In genomic region chr2:212975333-212975732, GRCh38 we compare ENCODE assay signal across 16 cellular contexts.
DNase-seq lines count a peak whose midpoint lies in the region; ATAC-seq, FAIRE-seq and TF ChIP-seq lines count a peak whose summit lies in the region.
"Had no signal": no experiment of that assay in that cellular context is flagged by ENCODE, and none has a peak within 500 bp of the region (broad histone marks: within the 10 kb centered on the region; RNA-seq: fewer than 3 reads in every experiment).

No MANE protein-coding gene starts in this region.

- DNase-seq in Right ventricle myocardium inferior (ENCODE audit: missing footprints) (no peak), cardiac septum (ENCODE audit: low spot score) (no peak), GM12878 (ENCODE audit: low read depth, low spot score) (no peak), left lobe of liver (ENCODE audit: low spot score) (peak; percentile 45), upper lobe of right lung (no peak), NCI-H187 treated with DMSO at 0.1 percent for 48 hours (lab: John Stamatoyannopoulos, UW) (no peak)
- no peak for DNase-seq in activated CD4-positive, alpha-beta T cell treated with anti-CD3 and anti-CD28 coated beads, Interleukin-2, amount 50 U/mL, for 1 hour
- DNase-seq: activated CD4-positive, alpha-beta T cell treated with anti-CD3 and anti-CD28 coated beads for 36 hours; activated T-cell treated with anti-CD3 and anti-CD28 coated beads, Interleukin-2, amount 50 U/mL, for 48 hours; amygdala; COR-L47; foreskin melanocyte; naive thymus-derived CD8-positive, alpha-beta T cell; NCI-H1417; SW 1271 had no signal

- CTCF ChIA-PET in GM12878 (lab: Yijun Ruan, JAX): no interaction called here

- no TSS peak for BruUV-seq in GM12878 (replicated peaks; lab: Mats Ljungman, UMichigan)

- SMC1A ChIA-PET in GM12878 (lab: Charles Lee; ENCODE audit: uncharacterized antibody, unreplicated experiment): interaction anchor here (1.2 to 1.7 kb wide), 3 partner anchors 8 to 174 kb away, joined by 3 to 5 read pairs (median 4); no protein-coding TSS in a partner anchor

- TF ChIP-seq CTCF in GM12878 (IDR thresholded peaks at IDR 0.05 in 2 of 3, conservative IDR thresholded peaks at IDR 0.05 in 1 of 3; ENCODE audit: control insufficient read depth in 2 of 3, extremely low read depth in 1 of 3, insufficient read depth in 1 of 3, low read depth in 3 of 3, low read length in 3 of 3) (no peak), upper lobe of right lung (IDR thresholded peaks at IDR 0.05) (no peak)

- H4K20me1 ChIP-seq in GM12878 (ENCODE audit: control insufficient read depth, insufficient read depth): no peaks in the 10 kb centered on the region

- ATAC-seq in Right ventricle myocardium inferior (peak; percentile 56), GM12878 (peak; percentile 29; the same call in 1 of the 3 replicates), left lobe of liver (peak; percentile 98), upper lobe of right lung (no peak), HG02763 (IDR thresholded peaks at IDR 0.05; ENCODE audit: unreplicated experiment) (no peak)
- ATAC-seq: activated CD4-positive, alpha-beta T cell treated with anti-CD3 and anti-CD28 coated beads for 36 hours; naive thymus-derived CD8-positive, alpha-beta T cell had no signal

- H3K4me2 ChIP-seq in GM12878 (ENCODE audit: control insufficient read depth, insufficient read depth): no peak overlapping the region

- H3K79me2 ChIP-seq in GM12878 (ENCODE audit: control insufficient read depth, insufficient read depth, low read length): no peaks in the 10 kb centered on the region

- no peak for TF ChIP-seq POLR2A in GM12878 (IDR thresholded peaks at IDR 0.05; ENCODE audit: low read depth, low read length)

- RAD21 ChIA-PET in GM12878 (lab: Charles Lee; ENCODE audit: unreplicated experiment): interaction anchor here (1.3 kb wide), 1 partner anchor 173 kb away, joined by 5 read pairs; no protein-coding TSS in a partner anchor

- H2AFZ ChIP-seq in GM12878 (ENCODE audit: control insufficient read depth, low read depth, low read length): no peak overlapping the region

- in situ Hi-C loops in GM12878 (cut with MboI): no loop called here

- no peak for TF ChIP-seq EP300 in GM12878 (IDR thresholded peaks at IDR 0.05; ENCODE audit: borderline replicate concordance in 1 of 2, control insufficient read depth in 1 of 2, low read depth in 2 of 2, low read length in 2 of 2)

- intact Hi-C loops in Right ventricle myocardium inferior (cut with DNase I) (no loop called here), cardiac septum (cut with DNase I) (loop anchor here (10.0 kb wide), 1 partner anchor 179 kb away; the partner anchor contains the start of gene IKZF2), GM12878 (cut with micrococcal nuclease; ENCODE audit: unreplicated experiment) (no loop called here), upper lobe of right lung (cut with DNase I) (no loop called here)

- no peak overlapping the region for H3K9ac ChIP-seq in GM12878 (ENCODE audit: control insufficient read depth, insufficient read depth, low read length)

- H3K9me3 ChIP-seq in GM12878 (replicated peaks; ENCODE audit: control insufficient read depth, insufficient read depth, low read length): no peaks in the 10 kb centered on the region
- H3K9me3 ChIP-seq in upper lobe of right lung: no peaks in the 10 kb centered on the region

- FAIRE-seq in GM12878 (lab: Jason Lieb, UNC): no peak

- H3K27me3 ChIP-seq in GM12878 (replicated peaks in 1 of 2; ENCODE audit: control insufficient read depth in 2 of 2, insufficient read depth in 2 of 2, low read length in 1 of 2) (no peaks in the 10 kb centered on the region), upper lobe of right lung (no peaks in the 10 kb centered on the region)

- 35% methylated on average over 1 of the region's 1 CpG for WGBS in GM12878 (ENCODE audit: insufficient coverage, insufficient replicate concordance, low lambda C conversion rate, missing lambda C conversion rate)

- H3K27ac ChIP-seq in GM12878 (ENCODE audit: control insufficient read depth, insufficient read depth) (no peak overlapping the region), upper lobe of right lung (peak overlapping the region; percentile 34)

- H3K4me3 ChIP-seq in GM12878 (no peak overlapping the region), upper lobe of right lung (no peak overlapping the region)

- POLR2A ChIA-PET in GM12878 (lab: Charles Lee): no interaction called here

- no peak for TF ChIP-seq RAD21 in GM12878 (IDR thresholded peaks at IDR 0.05; ENCODE audit: insufficient read depth, low read depth, low read length)

- peaks cover 3 to 19% of the 10 kb centered on the region in 2 experiments; a peak in 3 of 4 replicates for H3K36me3 ChIP-seq in GM12878 (ENCODE audit: control insufficient read depth in 2 of 2, insufficient read depth in 2 of 2, low read length in 1 of 2)
- H3K36me3 ChIP-seq in upper lobe of right lung: no peaks in the 10 kb centered on the region

- H3K4me1 ChIP-seq in GM12878 (ENCODE audit: control insufficient read depth, insufficient read depth, low read length) (no peaks in the 10 kb centered on the region), upper lobe of right lung (no peaks in the 10 kb centered on the region)

TF ChIP-seq in GM12878, 131 proteins besides CTCF, POLR2A, EP300 and RAD21:
- TF ChIP-seq IKZF1 (conservative IDR thresholded peaks at IDR 0.05): no peak
- no peak for TF ChIP-seq NKRF (conservative IDR thresholded peaks at IDR 0.05)
- no peak for TF ChIP-seq SPI1 (IDR thresholded peaks at IDR 0.05; ENCODE audit: borderline replicate concordance, insufficient read depth, low read depth, low read length)
- TF ChIP-seq MXI1 (IDR thresholded peaks at IDR 0.05; ENCODE audit: low read depth, low read length): no peak
- no peak for TF ChIP-seq NFYA (IDR thresholded peaks at IDR 0.05; ENCODE audit: borderline replicate concordance, low read depth, low read length)
- TF ChIP-seq RUNX3 (IDR thresholded peaks at IDR 0.05; ENCODE audit: low read length): no peak
- no peak for TF ChIP-seq ZNF384 (IDR thresholded peaks at IDR 0.05; ENCODE audit: borderline replicate concordance, low read depth, low read length)
- TF ChIP-seq SIN3A (IDR thresholded peaks at IDR 0.05; ENCODE audit: low read depth, low read length): no peak
- no peak for TF ChIP-seq BACH1 (IDR thresholded peaks at IDR 0.05; ENCODE audit: borderline replicate concordance)
- no peak for TF ChIP-seq CBX5 (IDR thresholded peaks at IDR 0.05; ENCODE audit: low read depth)
- no peak for TF ChIP-seq ZSCAN29 (IDR thresholded peaks at IDR 0.05)

Comparison
In these comparisons a context has a peak if more than half of its experiments do, and no peak if none do; other contexts are left out.
1. ATAC-seq: peak in Right ventricle myocardium inferior (single experiment), GM12878 (single experiment) and left lobe of liver (single experiment); none in upper lobe of right lung (single experiment) and HG02763 (single experiment).